In the genomic region with DNA sequence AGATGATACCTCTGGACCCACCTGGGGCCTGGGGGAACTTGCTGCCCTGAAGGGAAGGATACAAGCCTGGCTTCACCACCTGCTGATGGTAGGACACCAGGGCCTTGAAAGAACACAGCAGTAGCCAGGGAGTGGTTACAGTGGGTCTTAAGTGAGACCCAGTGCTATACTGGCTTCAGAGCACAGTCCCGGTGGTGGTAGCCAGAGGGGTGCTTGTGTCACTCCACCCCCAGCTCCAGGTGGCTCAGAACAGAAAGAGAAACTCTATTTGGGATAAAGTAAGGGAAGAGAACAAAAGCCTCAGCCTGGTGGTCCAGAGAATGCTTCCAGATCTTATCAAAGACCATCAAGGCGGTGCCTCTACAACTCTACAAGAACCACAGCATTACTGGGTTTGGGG, we compare ENCODE assay signal across 24 cellular contexts.
"Had no signal": no experiment of that assay in that cellular context is flagged by ENCODE, and none has a peak within 500 bp of the region (broad histone marks: within the 10 kb centered on the region; RNA-seq: fewer than 3 reads in every experiment).

No MANE protein-coding gene starts in this region.

- H3K9me3 ChIP-seq: breast epithelium, left lung, lower lobe of right lung, ovary, prostate gland, sigmoid colon, tibial nerve had no signal

- ATAC-seq: left lung, lower lobe of right lung had no signal

- H3K36me3 Mint-ChIP-seq: activated naive CD4-positive, alpha-beta T cell treated with anti-CD3 and anti-CD28 coated beads, Interleukin-2, amount 10 ng/mL, durations not matched to agents 7 days and 5 days had no signal

- H3K4me3 Mint-ChIP-seq: activated CD4-positive, alpha-beta memory T cell treated with anti-CD3 and anti-CD28 coated beads, Interleukin-2, amount 10 ng/mL, durations not matched to agents 7 days and 5 days; activated CD4-positive, alpha-beta T cell treated with anti-CD3 and anti-CD28 coated beads, Interleukin-2, amount 10 ng/mL, durations not matched to agents 7 days and 5 days; activated naive CD4-positive, alpha-beta T cell treated with anti-CD3 and anti-CD28 coated beads, Interleukin-2, amount 10 ng/mL, durations not matched to agents 7 days and 5 days; activated T-cell treated with anti-CD3 and anti-CD28 coated beads, Interleukin-2, amount 50 U/mL, for 24 hours; nephron; stimulated activated effector memory CD8-positive, alpha-beta T cell treated with anti-CD3 and anti-CD28 coated beads, Interleukin-12 subunit alpha, Interleukin-12 subunit beta, amount 100 ng/mL, for 72 hours had no signal

- H3K4me1 Mint-ChIP-seq: activated CD4-positive, alpha-beta memory T cell treated with anti-CD3 and anti-CD28 coated beads, Interleukin-2, amount 10 ng/mL, durations not matched to agents 7 days and 5 days; activated naive CD4-positive, alpha-beta T cell treated with anti-CD3 and anti-CD28 coated beads, Interleukin-2, amount 10 ng/mL, durations not matched to agents 7 days and 5 days; nephron had no signal

- DNase-seq: activated CD4-positive, alpha-beta memory T cell treated with anti-CD3 and anti-CD28 coated beads, Interleukin-2, amount 10 ng/mL, durations not matched to agents 7 days and 5 days; activated CD4-positive, alpha-beta T cell treated with anti-CD3 and anti-CD28 coated beads for 1 hour; activated CD4-positive, alpha-beta T cell treated with anti-CD3 and anti-CD28 coated beads, Interleukin-2, amount 10 ng/mL, durations not matched to agents 7 days and 5 days; activated CD8-positive, alpha-beta memory T cell treated with anti-CD3 and anti-CD28 coated beads, Interleukin-2, amount 50 U/mL, for 48 hours; activated gamma-delta T cell; activated naive CD4-positive, alpha-beta T cell treated with anti-CD3 and anti-CD28 coated beads, Interleukin-2, amount 10 ng/mL, durations not matched to agents 7 days and 5 days; activated T-cell treated with anti-CD3 and anti-CD28 coated beads, Interleukin-2, amount 50 U/mL, for 24 hours; central memory CD4-positive, alpha-beta T cell; dermis blood vessel endothelial cell; effector CD8-positive, alpha-beta T cell; left lung; lower lobe of right lung; mesenchymal stem cell; ovary; retina; sigmoid colon; small intestine; stimulated activated CD4-positive, alpha-beta T cell treated with anti-CD3 and anti-CD28 coated beads, Interleukin-4, amount 100 ng/mL, for 24 hours; T-helper 2 cell had no signal

- H3K9me3 Mint-ChIP-seq: activated CD4-positive, alpha-beta memory T cell treated with anti-CD3 and anti-CD28 coated beads, Interleukin-2, amount 10 ng/mL, durations not matched to agents 7 days and 5 days; activated naive CD4-positive, alpha-beta T cell treated with anti-CD3 and anti-CD28 coated beads, Interleukin-2, amount 10 ng/mL, durations not matched to agents 7 days and 5 days; activated T-cell treated with anti-CD3 and anti-CD28 coated beads, Interleukin-2, amount 50 U/mL, for 24 hours; nephron; stimulated activated effector memory CD8-positive, alpha-beta T cell treated with anti-CD3 and anti-CD28 coated beads, Interleukin-12 subunit alpha, Interleukin-12 subunit beta, amount 100 ng/mL, for 72 hours had no signal

- H3K4me1 ChIP-seq: breast epithelium, left lung, lower lobe of right lung, prostate gland, sigmoid colon, tibial nerve had no signal

- H3K27me3 ChIP-seq: breast epithelium, left lung, ovary, sigmoid colon, tibial nerve had no signal

- H3K27ac Mint-ChIP-seq: activated CD4-positive, alpha-beta memory T cell treated with anti-CD3 and anti-CD28 coated beads, Interleukin-2, amount 10 ng/mL, durations not matched to agents 7 days and 5 days; activated CD4-positive, alpha-beta T cell treated with anti-CD3 and anti-CD28 coated beads, Interleukin-2, amount 10 ng/mL, durations not matched to agents 7 days and 5 days; activated naive CD4-positive, alpha-beta T cell treated with anti-CD3 and anti-CD28 coated beads, Interleukin-2, amount 10 ng/mL, durations not matched to agents 7 days and 5 days; activated T-cell treated with anti-CD3 and anti-CD28 coated beads, Interleukin-2, amount 50 U/mL, for 24 hours; nephron; stimulated activated effector memory CD8-positive, alpha-beta T cell treated with anti-CD3 and anti-CD28 coated beads, Interleukin-12 subunit alpha, Interleukin-12 subunit beta, amount 100 ng/mL, for 72 hours had no signal

- H3K27me3 Mint-ChIP-seq: activated CD4-positive, alpha-beta T cell treated with anti-CD3 and anti-CD28 coated beads, Interleukin-2, amount 10 ng/mL, durations not matched to agents 7 days and 5 days; activated T-cell treated with anti-CD3 and anti-CD28 coated beads, Interleukin-2, amount 50 U/mL, for 24 hours had no signal

- H3K4me3 ChIP-seq: breast epithelium, left lung, lower lobe of right lung, ovary, prostate gland, sigmoid colon, tibial nerve had no signal

- H3K36me3 ChIP-seq: breast epithelium, left lung, lower lobe of right lung, ovary, prostate gland, sigmoid colon, tibial nerve had no signal

- H3K27ac ChIP-seq: breast epithelium, left lung, lower lobe of right lung, ovary, prostate gland, sigmoid colon, tibial nerve had no signal
